1 cellular context compared by ENCODE assay signal in the genomic region with DNA sequence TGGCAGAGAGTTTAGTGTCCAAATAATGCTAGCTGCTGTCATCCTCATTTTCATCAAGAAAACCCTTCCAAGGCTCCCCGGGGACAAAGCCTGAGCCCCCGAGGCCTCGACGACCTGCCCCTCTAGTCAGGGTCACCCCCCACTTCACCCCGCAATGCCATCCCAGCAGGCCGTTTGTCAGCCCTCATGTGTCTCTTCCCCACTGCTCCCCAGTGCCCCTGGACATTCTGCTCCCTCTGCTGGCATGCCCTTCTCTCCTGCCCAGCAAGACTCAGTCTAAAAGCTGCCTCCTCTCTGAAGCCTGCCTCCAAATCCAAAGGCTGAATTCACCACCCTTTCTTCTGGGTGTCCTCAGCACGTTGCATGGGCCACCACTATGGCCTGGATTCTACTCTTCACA.
TF ChIP-seq lines count a peak whose summit lies in the region.

No MANE protein-coding gene starts in this region.

TF ChIP-seq in HEK293, 187 proteins besides CTCF, POLR2A, EP300 and RAD21 (continued from another document):
- TF ChIP-seq, protein P1, sequence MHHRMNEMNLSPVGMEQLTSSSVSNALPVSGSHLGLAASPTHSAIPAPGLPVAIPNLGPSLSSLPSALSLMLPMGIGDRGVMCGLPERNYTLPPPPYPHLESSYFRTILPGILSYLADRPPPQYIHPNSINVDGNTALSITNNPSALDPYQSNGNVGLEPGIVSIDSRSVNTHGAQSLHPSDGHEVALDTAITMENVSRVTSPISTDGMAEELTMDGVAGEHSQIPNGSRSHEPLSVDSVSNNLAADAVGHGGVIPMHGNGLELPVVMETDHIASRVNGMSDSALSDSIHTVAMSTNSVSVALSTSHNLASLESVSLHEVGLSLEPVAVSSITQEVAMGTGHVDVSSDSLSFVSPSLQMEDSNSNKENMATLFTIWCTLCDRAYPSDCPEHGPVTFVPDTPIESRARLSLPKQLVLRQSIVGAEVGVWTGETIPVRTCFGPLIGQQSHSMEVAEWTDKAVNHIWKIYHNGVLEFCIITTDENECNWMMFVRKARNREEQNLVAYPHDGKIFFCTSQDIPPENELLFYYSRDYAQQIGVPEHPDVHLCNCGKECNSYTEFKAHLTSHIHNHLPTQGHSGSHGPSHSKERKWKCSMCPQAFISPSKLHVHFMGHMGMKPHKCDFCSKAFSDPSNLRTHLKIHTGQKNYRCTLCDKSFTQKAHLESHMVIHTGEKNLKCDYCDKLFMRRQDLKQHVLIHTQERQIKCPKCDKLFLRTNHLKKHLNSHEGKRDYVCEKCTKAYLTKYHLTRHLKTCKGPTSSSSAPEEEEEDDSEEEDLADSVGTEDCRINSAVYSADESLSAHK (tag by site-specific recombination; IDR thresholded peaks at IDR 0.05): no peak
- TF ChIP-seq ZNF629 (tag by site-specific recombination; IDR thresholded peaks at IDR 0.05): no peak
- TF ChIP-seq ZNF623 (tag by site-specific recombination; IDR thresholded peaks at IDR 0.05): no peak
- no peak for TF ChIP-seq ZNF548 (tag by site-specific recombination; IDR thresholded peaks at IDR 0.05)
